In genomic region chr7:7653568-7654187, GRCh38 we compare ENCODE assay signal across 8 cellular contexts. TPM values are rescaled to one million over a fixed set of nuclear protein-coding genes. Genes with fewer than 3 reads are reported as not detected.
A peak's percentile ranks its signal among the peaks of the same experiment; 100 is the strongest.
DNase-seq lines count a peak whose midpoint lies in the region; ATAC-seq and TF ChIP-seq lines count a peak whose summit lies in the region.

No MANE protein-coding gene starts in this region.

- peak; percentile 19 for DNase-seq in activated CD8-positive, alpha-beta memory T cell treated with anti-CD3 and anti-CD28 coated beads, Interleukin-2, amount 50 U/mL, for 4 hours
- no peak for DNase-seq in activated CD8-positive, alpha-beta memory T cell treated with anti-CD3 and anti-CD28 coated beads, Interleukin-2, amount 10 ng/mL, durations not matched to agents 7 days and 5 days
- peak; percentile 75 for DNase-seq in NAMALWA (ENCODE audit: low spot score)
- DNase-seq in dermis blood vessel endothelial cell = peak; percentile 21
- DNase-seq in progenitor cell of endocrine pancreas (ENCODE audit: low spot score, unreplicated experiment) = no peak
- no peak for DNase-seq in DMS153 treated with DMSO at 0.1 percent for 48 hours (lab: John Stamatoyannopoulos, UW; ENCODE audit: unreplicated experiment)

- no peak for ATAC-seq in activated CD8-positive, alpha-beta memory T cell treated with anti-CD3 and anti-CD28 coated beads, Interleukin-2, amount 10 ng/mL, durations not matched to agents 7 days and 5 days
- no peak for ATAC-seq in GM19328 (IDR thresholded peaks at IDR 0.05; ENCODE audit: unreplicated experiment)
- no peak for ATAC-seq in HG03097 (IDR thresholded peaks at IDR 0.05; ENCODE audit: low FRiP score, unreplicated experiment)

- no peaks in the 10 kb centered on the region for H3K27me3 Mint-ChIP-seq in activated CD8-positive, alpha-beta memory T cell treated with anti-CD3 and anti-CD28 coated beads, Interleukin-2, amount 10 ng/mL, durations not matched to agents 7 days and 5 days
- H3K27me3 Mint-ChIP-seq in progenitor cell of endocrine pancreas = no peaks in the 10 kb centered on the region

- no peaks in the 10 kb centered on the region for H3K9me3 Mint-ChIP-seq in activated CD8-positive, alpha-beta memory T cell treated with anti-CD3 and anti-CD28 coated beads, Interleukin-2, amount 10 ng/mL, durations not matched to agents 7 days and 5 days (ENCODE audit: low read depth)
- H3K9me3 Mint-ChIP-seq in progenitor cell of endocrine pancreas (ENCODE audit: low read depth) = peaks cover 19% of the 10 kb centered on the region

- H3K4me3 Mint-ChIP-seq in activated CD8-positive, alpha-beta memory T cell treated with anti-CD3 and anti-CD28 coated beads, Interleukin-2, amount 10 ng/mL, durations not matched to agents 7 days and 5 days = no peak overlapping the region
- no peak overlapping the region for H3K4me3 Mint-ChIP-seq in progenitor cell of endocrine pancreas (ENCODE audit: low read depth)

- H3K4me1 Mint-ChIP-seq in activated CD8-positive, alpha-beta memory T cell treated with anti-CD3 and anti-CD28 coated beads, Interleukin-2, amount 10 ng/mL, durations not matched to agents 7 days and 5 days = peaks cover 8% of the 10 kb centered on the region
- H3K4me1 Mint-ChIP-seq in progenitor cell of endocrine pancreas (ENCODE audit: low read depth) = peaks cover 28% of the 10 kb centered on the region

- peaks cover 28% of the 10 kb centered on the region for H3K36me3 Mint-ChIP-seq in activated CD8-positive, alpha-beta memory T cell treated with anti-CD3 and anti-CD28 coated beads, Interleukin-2, amount 10 ng/mL, durations not matched to agents 7 days and 5 days
- peaks cover 21% of the 10 kb centered on the region for H3K36me3 Mint-ChIP-seq in progenitor cell of endocrine pancreas (ENCODE audit: insufficient read depth)

- no peak overlapping the region for H3K27ac Mint-ChIP-seq in activated CD8-positive, alpha-beta memory T cell treated with anti-CD3 and anti-CD28 coated beads, Interleukin-2, amount 10 ng/mL, durations not matched to agents 7 days and 5 days
- H3K27ac Mint-ChIP-seq in progenitor cell of endocrine pancreas = no peak overlapping the region

- CTCF ChIA-PET in activated CD8-positive, alpha-beta memory T cell treated with anti-CD3 and anti-CD28 coated beads, Interleukin-2, amount 10 ng/mL, durations not matched to agents 7 days and 5 days (lab: Charles Lee) = interaction anchor here (1.0 to 1.4 kb wide), 2 partner anchors 11 to 111 kb away, joined by 3 read pairs; no protein-coding TSS in a partner anchor

- TF ChIP-seq CTCF in progenitor cell of endocrine pancreas (IDR thresholded peaks at IDR 0.05; ENCODE audit: unreplicated experiment) = peak; percentile 59

RNA-seq across cellular contexts. Expression of gene UMAD1, which starts 13.1 kb away (rescaled TPM):
- total RNA-seq in activated CD8-positive, alpha-beta memory T cell treated with anti-CD3 and anti-CD28 coated beads, Interleukin-2, amount 10 ng/mL, durations not matched to agents 7 days and 5 days = 10 to 100 TPM; 12.3 to 14.2 TPM
- 4.1 and 4.9 TPM in 2 replicates for total RNA-seq in dermis blood vessel endothelial cell
- total RNA-seq in progenitor cell of endocrine pancreas = 12.1 and 12.8 TPM in 2 replicates

Comparison
In these comparisons a context has a peak if more than half of its experiments do, and no peak if none do; other contexts are left out.
1. DNase-seq: peak in activated CD8-positive, alpha-beta memory T cell treated with anti-CD3 and anti-CD28 coated beads, Interleukin-2, amount 50 U/mL, for 4 hours (single experiment), NAMALWA (single experiment) and dermis blood vessel endothelial cell (single experiment); none in activated CD8-positive, alpha-beta memory T cell treated with anti-CD3 and anti-CD28 coated beads, Interleukin-2, amount 10 ng/mL, durations not matched to agents 7 days and 5 days (single experiment), progenitor cell of endocrine pancreas (single experiment) and DMS153 treated with DMSO at 0.1 percent for 48 hours (single experiment).